Comparison of ENCODE assay signal across 9 cellular contexts in genomic region chr3:27633224-27633545, GRCh38.
A peak's percentile ranks its signal among the peaks of the same experiment; 100 is the strongest.
DNase-seq lines count a peak whose midpoint lies in the region; ATAC-seq, FAIRE-seq and TF ChIP-seq lines count a peak whose summit lies in the region.
"Had no signal": no experiment of that assay in that cellular context is flagged by ENCODE, and none has a peak within 500 bp of the region (broad histone marks: within the 10 kb centered on the region; RNA-seq: fewer than 3 reads in every experiment).

No MANE protein-coding gene starts in this region.

- POLR2A ChIA-PET in A549 (lab: Yijun Ruan, JAX): interaction anchor here (0.8 to 2.2 kb wide), 13 partner anchors 8 to 716 kb away, joined by 3 to 21 read pairs (median 5); partner anchors contain the start of genes AZI2, NEK10, SLC4A7 and ZCWPW2
- POLR2A ChIA-PET in endothelial cell of umbilical vein (lab: Charles Lee): interaction anchor here (0.9 kb wide), 1 partner anchor 42 kb away, joined by 3 read pairs; no protein-coding TSS in a partner anchor
- POLR2A ChIA-PET in naive thymus-derived CD4-positive, alpha-beta T cell (lab: Charles Lee): interaction anchor here (0.9 to 1.7 kb wide), 3 partner anchors 8 to 149 kb away, joined by 3 to 8 read pairs (median 5); partner anchors contain the start of gene SLC4A7

- no peak for TF ChIP-seq RAD21 in A549 (conservative IDR thresholded peaks at IDR 0.05 in 1 of 2, IDR thresholded peaks at IDR 0.05 in 1 of 2)

- peak overlapping the region; percentile 92 to 99 (median 95) for H3K4me3 Mint-ChIP-seq in naive thymus-derived CD4-positive, alpha-beta T cell

- H3K9ac ChIP-seq in endothelial cell of umbilical vein (replicated peaks; ENCODE audit: extremely low read depth, insufficient read depth, low read length): peak overlapping the region; percentile 77

- H4K20me1 ChIP-seq in endothelial cell of umbilical vein (replicated peaks; ENCODE audit: control insufficient read depth, extremely low read depth, insufficient read depth, low read length): no peaks in the 10 kb centered on the region

- H3K36me3 Mint-ChIP-seq in naive thymus-derived CD4-positive, alpha-beta T cell: peaks cover 0 to 5% (median 0%) of the 10 kb centered on the region in 5 donors

- peaks cover 0 to 3% (median 0%) of the 10 kb centered on the region in 11 donors for H3K9me3 Mint-ChIP-seq in naive thymus-derived CD4-positive, alpha-beta T cell

- peak overlapping the region; percentile 98 for H2AFZ ChIP-seq in endothelial cell of umbilical vein (ENCODE audit: low read depth, low read length)

- no peaks in the 10 kb centered on the region for H3K79me2 ChIP-seq in endothelial cell of umbilical vein (ENCODE audit: control insufficient read depth, insufficient read depth, low read length)

- DNase-seq in A549 (ENCODE audit: low read depth in 1 of 2, low spot score in 1 of 2) (peak in 1 of 2 experiments; percentile 38), GM18507 (ENCODE audit: extremely low spot score, insufficient read length, low read depth) (no peak), RWPE2 (ENCODE audit: low spot score) (no peak), endothelial cell of umbilical vein (ENCODE audit: low read depth, low spot score) (no peak), NCI-H1694 (lab: John Stamatoyannopoulos, UW) (no peak)
- no peak for DNase-seq in naive thymus-derived CD4-positive, alpha-beta T cell
- no peak for DNase-seq in activated CD8-positive, alpha-beta memory T cell treated with anti-CD3 and anti-CD28 coated beads, Interleukin-2, amount 50 U/mL, for 4 hours

- peak; percentile 65 to 81 for ATAC-seq in A549
- peak; percentile 27 for ATAC-seq in HG03060 (IDR thresholded peaks at IDR 0.05; ENCODE audit: low read depth, unreplicated experiment)
- ATAC-seq in RWPE2 (ENCODE audit: low read depth): peak; percentile 71
- peak; percentile 56 for ATAC-seq in naive thymus-derived CD4-positive, alpha-beta T cell
- ATAC-seq: HCT116 had no signal

- TF ChIP-seq CTCF in A549 (IDR thresholded peaks at IDR 0.05): no peak
- TF ChIP-seq CTCF in RWPE2 (IDR thresholded peaks at IDR 0.05; ENCODE audit: poor library complexity, severe bottlenecking): no peak
- TF ChIP-seq CTCF in endothelial cell of umbilical vein (IDR thresholded peaks at IDR 0.05; ENCODE audit: extremely low read depth in 1 of 2, insufficient read depth in 1 of 2, low read depth in 1 of 2, low read length in 2 of 2): no peak

- H3K4me1 Mint-ChIP-seq in naive thymus-derived CD4-positive, alpha-beta T cell: peaks cover 8 to 26% (median 26%) of the 10 kb centered on the region in 7 donors

- H3K4me2 ChIP-seq in A549 (peak overlapping the region; percentile 87), endothelial cell of umbilical vein (ENCODE audit: insufficient read depth, low read length) (peak overlapping the region; percentile 74)

- no peaks in the 10 kb centered on the region for H3K27me3 Mint-ChIP-seq in naive thymus-derived CD4-positive, alpha-beta T cell

- no peaks in the 10 kb centered on the region for H3K27me3 ChIP-seq in RWPE2 (ENCODE audit: insufficient read depth, poor library complexity, severe bottlenecking)
- H3K27me3 ChIP-seq in endothelial cell of umbilical vein (ENCODE audit: control insufficient read depth in 2 of 2, insufficient read depth in 2 of 2, low read length in 2 of 2): no peaks in the 10 kb centered on the region
- H3K27me3 ChIP-seq in naive thymus-derived CD4-positive, alpha-beta T cell (ENCODE audit: control insufficient read depth in 2 of 2, insufficient read depth in 2 of 2, low read length in 2 of 2): no peaks in the 10 kb centered on the region

- TF ChIP-seq POLR2A in A549 (IDR thresholded peaks at IDR 0.05; ENCODE audit: low read length) (no peak), endothelial cell of umbilical vein (IDR thresholded peaks at IDR 0.05; ENCODE audit: low read depth, low read length) (no peak)

- H3K36me3 ChIP-seq in RWPE2 (ENCODE audit: low read depth) (no peaks in the 10 kb centered on the region), endothelial cell of umbilical vein (ENCODE audit: control insufficient read depth in 2 of 2, extremely low read depth in 1 of 2, insufficient read depth in 2 of 2, low read length in 2 of 2) (no peaks in the 10 kb centered on the region)
- peaks cover 0 to 4% (median 0%) of the 10 kb centered on the region in 3 experiments for H3K36me3 ChIP-seq in naive thymus-derived CD4-positive, alpha-beta T cell (ENCODE audit: control insufficient read depth in 2 of 3, insufficient read depth in 3 of 3, low read length in 3 of 3)

- FAIRE-seq in A549 (lab: Jason Lieb, UNC): no peak
- peak; percentile 46 for FAIRE-seq in GM18507 (lab: Jason Lieb, UNC)
- peak; percentile 63 for FAIRE-seq in endothelial cell of umbilical vein (lab: Jason Lieb, UNC)

- CTCF ChIA-PET in A549 (lab: Yijun Ruan, JAX) (interaction anchor here (0.7 to 1.3 kb wide), 8 partner anchors 11 to 150 kb away, joined by 3 to 5 read pairs (median 3); partner anchors contain the start of gene SLC4A7), endothelial cell of umbilical vein (lab: Charles Lee) (interaction anchor here (0.8 to 2.0 kb wide), 6 partner anchors 26 to 162 kb away, joined by 3 to 10 read pairs (median 4); no protein-coding TSS in a partner anchor)
- CTCF ChIA-PET in naive thymus-derived CD4-positive, alpha-beta T cell (lab: Charles Lee): interaction anchor here (1.1 to 1.2 kb wide), 2 partner anchors 8 to 148 kb away, joined by 4 to 8 read pairs; partner anchors contain the start of gene SLC4A7

- BruUV-seq in endothelial cell of umbilical vein (replicated peaks; lab: Mats Ljungman, UMichigan): no TSS peak

- no peak for TF ChIP-seq EP300 in A549 (IDR thresholded peaks at IDR 0.05)

- dilution Hi-C loops in endothelial cell of umbilical vein (cut with MboI; ENCODE audit: extremely low pct_ligation_motif_present, low sequenced_read_pairs): no loop called here

- WGBS in A549 (ENCODE audit: missing lambda C conversion rate): 5% methylated on average over 6 of the region's 6 CpGs

- peak overlapping the region; percentile 53 for H3K4me3 ChIP-seq in A549
- H3K4me3 ChIP-seq in RWPE2 (ENCODE audit: severe bottlenecking): peak overlapping the region; percentile 44
- H3K4me3 ChIP-seq in endothelial cell of umbilical vein (replicated peaks in 1 of 3; ENCODE audit: insufficient read depth in 1 of 3, low read depth in 1 of 3, low read length in 3 of 3): peak overlapping the region; percentile 23 to 42 (median 41)
- H3K4me3 ChIP-seq in naive thymus-derived CD4-positive, alpha-beta T cell (ENCODE audit: low read length): peak overlapping the region; percentile 77

- no peaks in the 10 kb centered on the region for H3K9me1 ChIP-seq in endothelial cell of umbilical vein (replicated peaks; ENCODE audit: control insufficient read depth, extremely low read depth, insufficient read depth, low read length)

- H3K9me3 ChIP-seq in A549 (no peaks in the 10 kb centered on the region), RWPE2 (ENCODE audit: severe bottlenecking) (no peaks in the 10 kb centered on the region), endothelial cell of umbilical vein (replicated peaks; ENCODE audit: control insufficient read depth, insufficient read depth, low read length) (no peaks in the 10 kb centered on the region)
- H3K9me3 ChIP-seq in naive thymus-derived CD4-positive, alpha-beta T cell (ENCODE audit: control insufficient read depth in 2 of 3, low read length in 3 of 3): no peaks in the 10 kb centered on the region

- H3K27ac ChIP-seq in A549 (peak overlapping the region; percentile 93 to 97), RWPE2 (ENCODE audit: poor library complexity, severe bottlenecking) (peak overlapping the region; percentile 45), endothelial cell of umbilical vein (ENCODE audit: insufficient read depth, low read depth, low read length) (peak overlapping the region; percentile 80)
- H3K27ac ChIP-seq in naive thymus-derived CD4-positive, alpha-beta T cell (ENCODE audit: low read depth, low read length): peak overlapping the region; percentile 70

- peaks cover 36% of the 10 kb centered on the region for H3K4me1 ChIP-seq in A549
- peaks cover 28% of the 10 kb centered on the region for H3K4me1 ChIP-seq in RWPE2 (ENCODE audit: insufficient read depth, poor library complexity, severe bottlenecking)
- H3K4me1 ChIP-seq in endothelial cell of umbilical vein (ENCODE audit: control insufficient read depth, extremely low read depth, insufficient read depth, low read length): peaks cover 28% of the 10 kb centered on the region
- H3K4me1 ChIP-seq in naive thymus-derived CD4-positive, alpha-beta T cell (ENCODE audit: control insufficient read depth in 2 of 2, insufficient read depth in 2 of 2, low read length in 2 of 2): peaks cover 0 to 13% of the 10 kb centered on the region in 2 donors

- intact Hi-C loops in endothelial cell of umbilical vein (cut with micrococcal nuclease): loop anchor here (1.0 kb wide), 2 partner anchors 26 to 149 kb away; partner anchors contain the start of gene SLC4A7
- intact Hi-C loops in naive thymus-derived CD4-positive, alpha-beta T cell (cut with micrococcal nuclease): loop anchor here (1.0 to 10.0 kb wide), 7 partner anchors 26 to 1968 kb away; partner anchors contain the start of genes AZI2 (in 1 of the 2), NEK10 (in 1 of the 2), SLC4A7 (in 1 of the 2) and TOP2B (in 1 of the 2)

- peak overlapping the region; percentile 88 to 99 (median 93) for H3K27ac Mint-ChIP-seq in naive thymus-derived CD4-positive, alpha-beta T cell

TF ChIP-seq in A549, 52 proteins besides CTCF, POLR2A, EP300 and RAD21 (continues in another document):
- no peak for TF ChIP-seq CHD2 (IDR thresholded peaks at IDR 0.05; ENCODE audit: low read length, partially characterized antibody)
- TF ChIP-seq PHF8 (IDR thresholded peaks at IDR 0.05; ENCODE audit: borderline replicate concordance, low read depth): peak; percentile 14; the same call in 1 of the 2 replicates
- no peak for TF ChIP-seq SREBF2 (IDR thresholded peaks at IDR 0.05)
- TF ChIP-seq KDM1A (IDR thresholded peaks at IDR 0.05; ENCODE audit: low read depth): no peak
- TF ChIP-seq TP53 (CRISPR knock-in tag; IDR thresholded peaks at IDR 0.05): 0 out of 2 replicates have a peak, but pooled peaks have one; percentile 6
- TF ChIP-seq HOXB13 (CRISPR knock-in tag; IDR thresholded peaks at IDR 0.05; ENCODE audit: low read depth): no peak
- TF ChIP-seq MAZ (IDR thresholded peaks at IDR 0.05; ENCODE audit: borderline replicate concordance, low read depth, low read length): no peak

TF ChIP-seq in endothelial cell of umbilical vein, 7 proteins besides CTCF, POLR2A, EP300 and RAD21:
- TF ChIP-seq MYC (IDR thresholded peaks at IDR 0.05; ENCODE audit: low read depth, low read length) (no peak), EZH2 (IDR thresholded peaks at IDR 0.05; ENCODE audit: borderline replicate concordance, low read depth, low read length, severe bottlenecking) (no peak), FOS (IDR thresholded peaks at IDR 0.05; ENCODE audit: borderline replicate concordance, insufficient read depth, low read length) (no peak), POLR2AphosphoS5 (IDR thresholded peaks at IDR 0.05; ENCODE audit: insufficient read depth, low read depth, low read length) (no peak), JUN (IDR thresholded peaks at IDR 0.05; ENCODE audit: borderline replicate concordance, insufficient read depth, insufficient read length, low read depth) (no peak)
- TF ChIP-seq, protein P1, sequence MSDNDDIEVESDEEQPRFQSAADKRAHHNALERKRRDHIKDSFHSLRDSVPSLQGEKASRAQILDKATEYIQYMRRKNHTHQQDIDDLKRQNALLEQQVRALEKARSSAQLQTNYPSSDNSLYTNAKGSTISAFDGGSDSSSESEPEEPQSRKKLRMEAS (IDR thresholded peaks at IDR 0.05; ENCODE audit: insufficient read depth, insufficient read length): no peak

Comparison
In these comparisons a context has a peak if more than half of its experiments do, and no peak if none do; other contexts are left out.
1. H3K27ac ChIP-seq: peak in every context shown above with its lines; median percentile 95 in A549; 80 in endothelial cell of umbilical vein; 70 in naive thymus-derived CD4-positive, alpha-beta T cell; 45 in RWPE2.